ENCODE assay signal across 2 cellular contexts in the genomic region with DNA sequence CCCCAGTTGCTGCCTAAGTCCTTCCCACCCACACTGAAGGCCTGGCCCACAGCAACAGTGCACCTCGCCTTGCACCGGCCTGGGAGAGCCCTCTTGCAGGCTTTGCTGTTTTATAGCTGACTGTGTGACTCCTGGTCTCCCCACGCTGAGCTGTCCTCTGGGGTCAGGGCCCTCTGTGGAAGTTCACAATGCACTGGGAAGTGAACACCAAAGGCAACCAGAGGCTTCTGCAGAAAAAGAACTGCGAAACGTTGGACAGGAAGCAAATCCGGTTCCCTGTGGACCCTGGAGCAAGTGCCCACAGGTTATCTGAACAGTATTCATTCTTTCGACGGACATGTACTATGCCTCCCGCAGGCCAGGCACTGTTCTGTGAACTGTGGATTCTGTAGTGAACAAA.
TF ChIP-seq lines count a peak whose summit lies in the region.

No MANE protein-coding gene starts in this region.

TF ChIP-seq in SK-N-SH, 30 proteins besides CTCF, POLR2A, EP300 and RAD21 (continued from another document):
- TF ChIP-seq TEAD4 (IDR thresholded peaks at IDR 0.05; ENCODE audit: borderline replicate concordance, insufficient read depth) (no peak), ELF1 (IDR thresholded peaks at IDR 0.05) (no peak), GATA2 (CRISPR knock-in tag; IDR thresholded peaks at IDR 0.05) (no peak), MXI1 (IDR thresholded peaks at IDR 0.05; ENCODE audit: low read depth, low read length) (no peak), FOXM1 (IDR thresholded peaks at IDR 0.05; ENCODE audit: low read depth) (no peak), NFIC (IDR thresholded peaks at IDR 0.05; ENCODE audit: borderline replicate concordance) (no peak), TAF1 (IDR thresholded peaks at IDR 0.05; ENCODE audit: borderline replicate concordance, low read depth, low read length) (no peak), YY1 (IDR thresholded peaks at IDR 0.05; ENCODE audit: low read depth) (no peak), MEF2A (IDR thresholded peaks at IDR 0.05; ENCODE audit: borderline replicate concordance, low read depth) (no peak)
- TF ChIP-seq, protein P1, sequence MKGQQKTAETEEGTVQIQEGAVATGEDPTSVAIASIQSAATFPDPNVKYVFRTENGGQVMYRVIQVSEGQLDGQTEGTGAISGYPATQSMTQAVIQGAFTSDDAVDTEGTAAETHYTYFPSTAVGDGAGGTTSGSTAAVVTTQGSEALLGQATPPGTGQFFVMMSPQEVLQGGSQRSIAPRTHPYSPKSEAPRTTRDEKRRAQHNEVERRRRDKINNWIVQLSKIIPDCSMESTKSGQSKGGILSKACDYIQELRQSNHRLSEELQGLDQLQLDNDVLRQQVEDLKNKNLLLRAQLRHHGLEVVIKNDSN (IDR thresholded peaks at IDR 0.05; ENCODE audit: borderline replicate concordance, low read depth): no peak
- TF ChIP-seq, protein P2, sequence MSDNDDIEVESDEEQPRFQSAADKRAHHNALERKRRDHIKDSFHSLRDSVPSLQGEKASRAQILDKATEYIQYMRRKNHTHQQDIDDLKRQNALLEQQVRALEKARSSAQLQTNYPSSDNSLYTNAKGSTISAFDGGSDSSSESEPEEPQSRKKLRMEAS (IDR thresholded peaks at IDR 0.05; ENCODE audit: low read depth): no peak
- TF ChIP-seq, protein P3, sequence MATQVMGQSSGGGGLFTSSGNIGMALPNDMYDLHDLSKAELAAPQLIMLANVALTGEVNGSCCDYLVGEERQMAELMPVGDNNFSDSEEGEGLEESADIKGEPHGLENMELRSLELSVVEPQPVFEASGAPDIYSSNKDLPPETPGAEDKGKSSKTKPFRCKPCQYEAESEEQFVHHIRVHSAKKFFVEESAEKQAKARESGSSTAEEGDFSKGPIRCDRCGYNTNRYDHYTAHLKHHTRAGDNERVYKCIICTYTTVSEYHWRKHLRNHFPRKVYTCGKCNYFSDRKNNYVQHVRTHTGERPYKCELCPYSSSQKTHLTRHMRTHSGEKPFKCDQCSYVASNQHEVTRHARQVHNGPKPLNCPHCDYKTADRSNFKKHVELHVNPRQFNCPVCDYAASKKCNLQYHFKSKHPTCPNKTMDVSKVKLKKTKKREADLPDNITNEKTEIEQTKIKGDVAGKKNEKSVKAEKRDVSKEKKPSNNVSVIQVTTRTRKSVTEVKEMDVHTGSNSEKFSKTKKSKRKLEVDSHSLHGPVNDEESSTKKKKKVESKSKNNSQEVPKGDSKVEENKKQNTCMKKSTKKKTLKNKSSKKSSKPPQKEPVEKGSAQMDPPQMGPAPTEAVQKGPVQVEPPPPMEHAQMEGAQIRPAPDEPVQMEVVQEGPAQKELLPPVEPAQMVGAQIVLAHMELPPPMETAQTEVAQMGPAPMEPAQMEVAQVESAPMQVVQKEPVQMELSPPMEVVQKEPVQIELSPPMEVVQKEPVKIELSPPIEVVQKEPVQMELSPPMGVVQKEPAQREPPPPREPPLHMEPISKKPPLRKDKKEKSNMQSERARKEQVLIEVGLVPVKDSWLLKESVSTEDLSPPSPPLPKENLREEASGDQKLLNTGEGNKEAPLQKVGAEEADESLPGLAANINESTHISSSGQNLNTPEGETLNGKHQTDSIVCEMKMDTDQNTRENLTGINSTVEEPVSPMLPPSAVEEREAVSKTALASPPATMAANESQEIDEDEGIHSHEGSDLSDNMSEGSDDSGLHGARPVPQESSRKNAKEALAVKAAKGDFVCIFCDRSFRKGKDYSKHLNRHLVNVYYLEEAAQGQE (IDR thresholded peaks at IDR 0.05; ENCODE audit: low read depth, low read length): no peak

TF ChIP-seq in SK-N-SH treated with all-trans-retinoic acid at 6 μM for 48 hours, 23 proteins besides CTCF, POLR2A, EP300 and RAD21 (continued from another document):
- TF ChIP-seq, protein P4, sequence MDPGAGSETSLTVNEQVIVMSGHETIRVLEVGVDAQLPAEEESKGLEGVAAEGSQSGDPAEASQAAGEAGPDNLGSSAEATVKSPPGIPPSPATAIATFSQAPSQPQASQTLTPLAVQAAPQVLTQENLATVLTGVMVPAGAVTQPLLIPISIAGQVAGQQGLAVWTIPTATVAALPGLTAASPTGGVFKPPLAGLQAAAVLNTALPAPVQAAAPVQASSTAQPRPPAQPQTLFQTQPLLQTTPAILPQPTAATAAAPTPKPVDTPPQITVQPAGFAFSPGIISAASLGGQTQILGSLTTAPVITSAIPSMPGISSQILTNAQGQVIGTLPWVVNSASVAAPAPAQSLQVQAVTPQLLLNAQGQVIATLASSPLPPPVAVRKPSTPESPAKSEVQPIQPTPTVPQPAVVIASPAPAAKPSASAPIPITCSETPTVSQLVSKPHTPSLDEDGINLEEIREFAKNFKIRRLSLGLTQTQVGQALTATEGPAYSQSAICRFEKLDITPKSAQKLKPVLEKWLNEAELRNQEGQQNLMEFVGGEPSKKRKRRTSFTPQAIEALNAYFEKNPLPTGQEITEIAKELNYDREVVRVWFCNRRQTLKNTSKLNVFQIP (CRISPR knock-in tag; IDR thresholded peaks at IDR 0.05; ENCODE audit: borderline replicate concordance, low read depth): no peak
- TF ChIP-seq, protein P5, sequence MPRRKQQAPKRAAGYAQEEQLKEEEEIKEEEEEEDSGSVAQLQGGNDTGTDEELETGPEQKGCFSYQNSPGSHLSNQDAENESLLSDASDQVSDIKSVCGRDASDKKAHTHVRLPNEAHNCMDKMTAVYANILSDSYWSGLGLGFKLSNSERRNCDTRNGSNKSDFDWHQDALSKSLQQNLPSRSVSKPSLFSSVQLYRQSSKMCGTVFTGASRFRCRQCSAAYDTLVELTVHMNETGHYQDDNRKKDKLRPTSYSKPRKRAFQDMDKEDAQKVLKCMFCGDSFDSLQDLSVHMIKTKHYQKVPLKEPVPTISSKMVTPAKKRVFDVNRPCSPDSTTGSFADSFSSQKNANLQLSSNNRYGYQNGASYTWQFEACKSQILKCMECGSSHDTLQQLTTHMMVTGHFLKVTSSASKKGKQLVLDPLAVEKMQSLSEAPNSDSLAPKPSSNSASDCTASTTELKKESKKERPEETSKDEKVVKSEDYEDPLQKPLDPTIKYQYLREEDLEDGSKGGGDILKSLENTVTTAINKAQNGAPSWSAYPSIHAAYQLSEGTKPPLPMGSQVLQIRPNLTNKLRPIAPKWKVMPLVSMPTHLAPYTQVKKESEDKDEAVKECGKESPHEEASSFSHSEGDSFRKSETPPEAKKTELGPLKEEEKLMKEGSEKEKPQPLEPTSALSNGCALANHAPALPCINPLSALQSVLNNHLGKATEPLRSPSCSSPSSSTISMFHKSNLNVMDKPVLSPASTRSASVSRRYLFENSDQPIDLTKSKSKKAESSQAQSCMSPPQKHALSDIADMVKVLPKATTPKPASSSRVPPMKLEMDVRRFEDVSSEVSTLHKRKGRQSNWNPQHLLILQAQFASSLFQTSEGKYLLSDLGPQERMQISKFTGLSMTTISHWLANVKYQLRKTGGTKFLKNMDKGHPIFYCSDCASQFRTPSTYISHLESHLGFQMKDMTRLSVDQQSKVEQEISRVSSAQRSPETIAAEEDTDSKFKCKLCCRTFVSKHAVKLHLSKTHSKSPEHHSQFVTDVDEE (CRISPR knock-in tag; IDR thresholded peaks at IDR 0.05): no peak
- no peak for TF ChIP-seq ZFP3 (CRISPR knock-in tag; IDR thresholded peaks at IDR 0.05)
- no peak for TF ChIP-seq ZNF70 (CRISPR knock-in tag; IDR thresholded peaks at IDR 0.05)
- TF ChIP-seq TCF4 (CRISPR knock-in tag; IDR thresholded peaks at IDR 0.05; ENCODE audit: borderline replicate concordance): no peak
- TF ChIP-seq, protein P6, sequence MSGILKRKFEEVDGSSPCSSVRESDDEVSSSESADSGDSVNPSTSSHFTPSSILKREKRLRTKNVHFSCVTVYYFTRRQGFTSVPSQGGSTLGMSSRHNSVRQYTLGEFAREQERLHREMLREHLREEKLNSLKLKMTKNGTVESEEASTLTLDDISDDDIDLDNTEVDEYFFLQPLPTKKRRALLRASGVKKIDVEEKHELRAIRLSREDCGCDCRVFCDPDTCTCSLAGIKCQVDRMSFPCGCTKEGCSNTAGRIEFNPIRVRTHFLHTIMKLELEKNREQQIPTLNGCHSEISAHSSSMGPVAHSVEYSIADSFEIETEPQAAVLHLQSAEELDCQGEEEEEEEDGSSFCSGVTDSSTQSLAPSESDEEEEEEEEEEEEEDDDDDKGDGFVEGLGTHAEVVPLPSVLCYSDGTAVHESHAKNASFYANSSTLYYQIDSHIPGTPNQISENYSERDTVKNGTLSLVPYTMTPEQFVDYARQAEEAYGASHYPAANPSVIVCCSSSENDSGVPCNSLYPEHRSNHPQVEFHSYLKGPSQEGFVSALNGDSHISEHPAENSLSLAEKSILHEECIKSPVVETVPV (CRISPR knock-in tag; IDR thresholded peaks at IDR 0.05): no peak
- no peak for TF ChIP-seq TOX (CRISPR knock-in tag; IDR thresholded peaks at IDR 0.05; ENCODE audit: borderline replicate concordance)
- TF ChIP-seq ZC3H10 (CRISPR knock-in tag; IDR thresholded peaks at IDR 0.05): no peak
- no peak for TF ChIP-seq ZNF565 (CRISPR knock-in tag; conservative IDR thresholded peaks at IDR 0.05; ENCODE audit: low read depth)
- TF ChIP-seq OSR1 (CRISPR knock-in tag; IDR thresholded peaks at IDR 0.05): no peak
- TF ChIP-seq, protein P7, sequence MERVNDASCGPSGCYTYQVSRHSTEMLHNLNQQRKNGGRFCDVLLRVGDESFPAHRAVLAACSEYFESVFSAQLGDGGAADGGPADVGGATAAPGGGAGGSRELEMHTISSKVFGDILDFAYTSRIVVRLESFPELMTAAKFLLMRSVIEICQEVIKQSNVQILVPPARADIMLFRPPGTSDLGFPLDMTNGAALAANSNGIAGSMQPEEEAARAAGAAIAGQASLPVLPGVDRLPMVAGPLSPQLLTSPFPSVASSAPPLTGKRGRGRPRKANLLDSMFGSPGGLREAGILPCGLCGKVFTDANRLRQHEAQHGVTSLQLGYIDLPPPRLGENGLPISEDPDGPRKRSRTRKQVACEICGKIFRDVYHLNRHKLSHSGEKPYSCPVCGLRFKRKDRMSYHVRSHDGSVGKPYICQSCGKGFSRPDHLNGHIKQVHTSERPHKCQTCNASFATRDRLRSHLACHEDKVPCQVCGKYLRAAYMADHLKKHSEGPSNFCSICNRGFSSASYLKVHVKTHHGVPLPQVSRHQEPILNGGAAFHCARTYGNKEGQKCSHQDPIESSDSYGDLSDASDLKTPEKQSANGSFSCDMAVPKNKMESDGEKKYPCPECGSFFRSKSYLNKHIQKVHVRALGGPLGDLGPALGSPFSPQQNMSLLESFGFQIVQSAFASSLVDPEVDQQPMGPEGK (CRISPR knock-in tag; IDR thresholded peaks at IDR 0.05; ENCODE audit: borderline replicate concordance): no peak
- TF ChIP-seq BACH2 (CRISPR knock-in tag; IDR thresholded peaks at IDR 0.05; ENCODE audit: borderline replicate concordance): no peak
TF ChIP-seq in SK-N-SH treated with all-trans-retinoic acid at 6 μM for 48 hours: peak in this region for 0.
